In the genomic region with DNA sequence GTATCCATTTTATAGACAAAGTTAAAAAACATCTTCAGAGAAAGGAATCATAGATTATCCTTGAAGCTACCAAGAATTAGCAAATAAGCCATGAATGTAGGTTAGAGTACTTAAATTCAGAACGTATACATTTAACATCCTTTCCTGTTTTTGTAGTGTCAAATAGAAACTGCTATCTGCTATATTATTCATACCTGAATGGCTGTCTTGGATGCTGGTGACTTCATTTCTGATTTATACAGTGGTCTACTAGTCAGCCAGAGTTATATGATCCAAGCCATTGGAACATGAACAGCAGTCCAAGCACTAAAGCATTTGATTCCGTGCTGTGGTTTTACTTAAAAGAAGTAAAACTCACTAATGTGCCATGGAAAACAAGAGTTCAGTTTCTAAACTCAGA, we compare ENCODE assay signal across 10 cellular contexts. TPM values are rescaled to one million over a fixed set of nuclear protein-coding genes. Genes with fewer than 3 reads are reported as not detected.
"Had no signal": no experiment of that assay in that cellular context is flagged by ENCODE, and none has a peak within 500 bp of the region (broad histone marks: within the 10 kb centered on the region; RNA-seq: fewer than 3 reads in every experiment).

No MANE protein-coding gene starts in this region.

- ATAC-seq: HepG2 had no signal

- H3K27ac ChIP-seq: GM23248 had no signal

- H3K9ac ChIP-seq: GM23248 had no signal

- H3K4me3 ChIP-seq: GM23248 had no signal

- H2AFZ ChIP-seq: GM23248 had no signal

- H3K4me3 Mint-ChIP-seq: IgD-negative memory B cell had no signal

- H3K4me1 Mint-ChIP-seq: IgD-negative memory B cell had no signal

- FAIRE-seq: HepG2, HTR-8/SVneo had no signal

- DNase-seq: GM23248, GOT3, H7, HCEC 1CT, KBM-7 had no signal

- H3K9me3 Mint-ChIP-seq: IgD-negative memory B cell had no signal

- H3K27ac Mint-ChIP-seq: IgD-negative memory B cell had no signal

- H3K36me3 Mint-ChIP-seq: IgD-negative memory B cell had no signal

RNA-seq across cellular contexts. Expression of a gene that starts 58.3 kb away (rescaled TPM):
- total RNA-seq: GM23248, H4, H7, HepG2, HT-29 had no signal
